Comparison of ENCODE assay signal across 8 cellular contexts in the genomic region with DNA sequence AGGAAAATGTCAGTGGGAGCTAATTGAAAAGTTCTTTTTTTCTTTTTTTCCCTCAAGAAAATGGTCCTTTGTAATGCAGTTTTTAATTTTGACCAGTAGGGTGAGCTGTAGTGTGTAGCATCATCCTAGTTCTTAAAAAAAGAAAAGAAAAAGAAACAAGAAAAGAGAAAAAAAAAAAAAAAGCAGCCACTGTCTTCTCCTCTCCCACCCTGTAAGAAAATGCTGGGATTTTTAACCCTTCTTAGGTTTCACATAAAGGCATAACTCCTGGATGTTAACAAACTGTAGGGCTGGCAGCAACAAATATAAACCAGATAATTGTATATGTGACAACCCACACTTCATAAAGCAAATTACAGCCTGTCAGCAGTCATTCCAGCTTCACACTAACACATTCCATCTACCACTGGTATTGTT.
DNase-seq lines count a peak whose midpoint lies in the region; ATAC-seq, FAIRE-seq and TF ChIP-seq lines count a peak whose summit lies in the region.

No MANE protein-coding gene starts in this region.

- dilution Hi-C loops in endothelial cell of umbilical vein (cut with MboI; ENCODE audit: extremely low pct_ligation_motif_present, low sequenced_read_pairs) = no loop called here

- no peaks in the 10 kb centered on the region for H3K9me3 ChIP-seq in PC-3 (ENCODE audit: low read length)
- no peaks in the 10 kb centered on the region for H3K9me3 ChIP-seq in endothelial cell of umbilical vein (replicated peaks; ENCODE audit: control insufficient read depth, insufficient read depth, low read length)
- no peaks in the 10 kb centered on the region for H3K9me3 ChIP-seq in pancreas

- H3K79me2 ChIP-seq in PC-3 (ENCODE audit: low read length) (no peaks in the 10 kb centered on the region), endothelial cell of umbilical vein (ENCODE audit: control insufficient read depth, insufficient read depth, low read length) (no peaks in the 10 kb centered on the region)

- no TSS peak for BruUV-seq in PC-3 (replicated peaks; lab: Mats Ljungman, UMichigan)
- no TSS peak for BruUV-seq in endothelial cell of umbilical vein (replicated peaks; lab: Mats Ljungman, UMichigan)

- CTCF ChIA-PET in PC-3 (lab: Charles Lee) (interaction anchor here (0.5 to 1.7 kb wide), 19 partner anchors 11 to 327 kb away, joined by 3 to 19 read pairs (median 6); no protein-coding TSS in a partner anchor), endothelial cell of umbilical vein (lab: Charles Lee) (interaction anchor here (0.6 to 3.3 kb wide), 57 partner anchors 9 to 266 kb away, joined by 3 to 42 read pairs (median 5); a partner anchor contains a TSS)

- POLR2A ChIA-PET in PC-3 (lab: Charles Lee; ENCODE audit: unreplicated experiment) (interaction anchor here (0.7 kb wide), 1 partner anchor 155 kb away, joined by 20 read pairs; no protein-coding TSS in a partner anchor), endothelial cell of umbilical vein (lab: Charles Lee) (interaction anchor here (0.6 kb wide), 2 partner anchors 32 to 485 kb away, joined by 5 read pairs; no protein-coding TSS in a partner anchor)

- H3K4me1 ChIP-seq in PC-3 (ENCODE audit: insufficient read depth, low read length) (no peaks in the 10 kb centered on the region), endothelial cell of umbilical vein (ENCODE audit: control insufficient read depth, extremely low read depth, insufficient read depth, low read length) (no peaks in the 10 kb centered on the region), pancreas (no peaks in the 10 kb centered on the region)

- intact Hi-C loops in PC-3 (cut with micrococcal nuclease) (loop anchor here (1.0 to 5.0 kb wide), 4 partner anchors 105 to 243 kb away; no protein-coding TSS in a partner anchor), endothelial cell of umbilical vein (cut with micrococcal nuclease) (loop anchor here (1.0 kb wide), 1 partner anchor 105 kb away; no protein-coding TSS in a partner anchor), pancreas (cut with DNase I) (loop anchor here in 1 of 3 donors (10.0 kb wide), 1 partner anchor 243 kb away; a partner anchor contains a TSS)

- peak; percentile 91 for TF ChIP-seq CTCF in PC-3 (conservative IDR thresholded peaks at IDR 0.05; ENCODE audit: low read depth, low read length)
- TF ChIP-seq CTCF in endothelial cell of umbilical vein (IDR thresholded peaks at IDR 0.05; ENCODE audit: extremely low read depth in 1 of 2, insufficient read depth in 1 of 2, low read depth in 1 of 2, low read length in 2 of 2) = peak; percentile 28 to 42
- peak; percentile 18 to 61 (median 42) for TF ChIP-seq CTCF in pancreas (IDR thresholded peaks at IDR 0.05)

- H3K4me3 ChIP-seq in PC-3 (ENCODE audit: low read length) (no peak overlapping the region), endothelial cell of umbilical vein (replicated peaks in 1 of 3; ENCODE audit: insufficient read depth in 1 of 3, low read depth in 1 of 3, low read length in 3 of 3) (no peak overlapping the region), pancreas (no peak overlapping the region)

- no peaks in the 10 kb centered on the region for H3F3A ChIP-seq in PC-3 (ENCODE audit: low read length, unreplicated experiment)

- TF ChIP-seq POLR2A in GM12891 (IDR thresholded peaks at IDR 0.05; ENCODE audit: low read depth, low read length) (no peak), endothelial cell of umbilical vein (IDR thresholded peaks at IDR 0.05; ENCODE audit: low read depth, low read length) (no peak)

- H3K9me1 ChIP-seq in endothelial cell of umbilical vein (replicated peaks; ENCODE audit: control insufficient read depth, extremely low read depth, insufficient read depth, low read length) = no peaks in the 10 kb centered on the region

- H3K36me3 ChIP-seq in PC-3 (ENCODE audit: low read depth, low read length) (no peaks in the 10 kb centered on the region), endothelial cell of umbilical vein (ENCODE audit: control insufficient read depth in 2 of 2, extremely low read depth in 1 of 2, insufficient read depth in 2 of 2, low read length in 2 of 2) (no peaks in the 10 kb centered on the region), pancreas (no peaks in the 10 kb centered on the region)

- DNase-seq in AG08395 (ENCODE audit: low spot score) (peak; percentile 45), GM12891 (ENCODE audit: insufficient read length, low spot score) (no peak), PC-3 (peak; percentile 75), endothelial cell of umbilical vein (ENCODE audit: low read depth, low spot score) (peak; percentile 69), pancreas (no peak), caudate nucleus (lab: John Stamatoyannopoulos, UW) (no peak)
- DNase-seq in stimulated activated CD4-positive, alpha-beta T cell treated with anti-CD3 and anti-CD28 coated beads, Interleukin-12 subunit alpha, Interleukin-12 subunit beta, amount 100 ng/mL, for 4 hours = no peak

- H4K20me1 ChIP-seq in PC-3 (ENCODE audit: low read length) (no peaks in the 10 kb centered on the region), endothelial cell of umbilical vein (replicated peaks; ENCODE audit: control insufficient read depth, extremely low read depth, insufficient read depth, low read length) (no peaks in the 10 kb centered on the region)

- peak overlapping the region; percentile 4; the same call in 1 of the 2 replicates for H3K4me2 ChIP-seq in PC-3 (ENCODE audit: low read length)
- H3K4me2 ChIP-seq in endothelial cell of umbilical vein (ENCODE audit: insufficient read depth, low read length) = no peak overlapping the region

- H3K27me3 ChIP-seq in PC-3 (ENCODE audit: low read length) = no peaks in the 10 kb centered on the region
- peaks cover 2 to 4% of the 10 kb centered on the region in 2 experiments for H3K27me3 ChIP-seq in endothelial cell of umbilical vein (ENCODE audit: control insufficient read depth in 2 of 2, insufficient read depth in 2 of 2, low read length in 2 of 2)
- no peaks in the 10 kb centered on the region for H3K27me3 ChIP-seq in pancreas

- no peak overlapping the region for H3K9ac ChIP-seq in PC-3 (ENCODE audit: low read length)
- H3K9ac ChIP-seq in endothelial cell of umbilical vein (replicated peaks; ENCODE audit: extremely low read depth, insufficient read depth, low read length) = no peak overlapping the region

- no peak for ATAC-seq in PC-3
- peak in 3 of 4 donors; percentile 38 to 46 (median 39) for ATAC-seq in pancreas
- no peak for ATAC-seq in HG02642 (IDR thresholded peaks at IDR 0.05; ENCODE audit: poor library complexity, unreplicated experiment)

- FAIRE-seq in GM12891 (lab: Jason Lieb, UNC) = peak; percentile 54
- peak; percentile 67 for FAIRE-seq in endothelial cell of umbilical vein (lab: Jason Lieb, UNC)
- FAIRE-seq in pancreas (lab: Jason Lieb, UNC) = no peak

- peak overlapping the region; percentile 3; the same call in 1 of the 2 replicates for H2AFZ ChIP-seq in PC-3 (ENCODE audit: low read length)
- no peak overlapping the region for H2AFZ ChIP-seq in endothelial cell of umbilical vein (ENCODE audit: low read depth, low read length)

- H3K27ac ChIP-seq in PC-3 (ENCODE audit: low read length) (no peak overlapping the region), endothelial cell of umbilical vein (ENCODE audit: insufficient read depth, low read depth, low read length) (no peak overlapping the region), pancreas (no peak overlapping the region), caudate nucleus (ENCODE audit: low read depth, low read length) (no peak overlapping the region)

- H3K9me2 ChIP-seq in PC-3 (replicated peaks; ENCODE audit: low read length) = no peaks in the 10 kb centered on the region

TF ChIP-seq in GM12891, 5 proteins besides CTCF, POLR2A, EP300 and RAD21:
- TF ChIP-seq POLR2AphosphoS5 (IDR thresholded peaks at IDR 0.05; ENCODE audit: low read depth, low read length) (no peak), POU2F2 (IDR thresholded peaks at IDR 0.05; ENCODE audit: low read depth, low read length) (no peak), PAX5 (IDR thresholded peaks at IDR 0.05; ENCODE audit: insufficient read depth, low read length, severe bottlenecking) (no peak), TAF1 (IDR thresholded peaks at IDR 0.05; ENCODE audit: low read depth, low read length) (no peak), SPI1 (IDR thresholded peaks at IDR 0.05; ENCODE audit: low read depth, low read length) (no peak)

TF ChIP-seq in endothelial cell of umbilical vein, 7 proteins besides CTCF, POLR2A, EP300 and RAD21:
- TF ChIP-seq JUN (IDR thresholded peaks at IDR 0.05; ENCODE audit: borderline replicate concordance, insufficient read depth, insufficient read length, low read depth) (no peak), EZH2 (IDR thresholded peaks at IDR 0.05; ENCODE audit: borderline replicate concordance, low read depth, low read length, severe bottlenecking) (no peak), GATA2 (IDR thresholded peaks at IDR 0.05; ENCODE audit: insufficient read depth, insufficient read length, low read depth, low read length) (no peak), POLR2AphosphoS5 (IDR thresholded peaks at IDR 0.05; ENCODE audit: insufficient read depth, low read depth, low read length) (no peak), MYC (IDR thresholded peaks at IDR 0.05; ENCODE audit: low read depth, low read length) (no peak), FOS (IDR thresholded peaks at IDR 0.05; ENCODE audit: borderline replicate concordance, insufficient read depth, low read length) (no peak)
- TF ChIP-seq, protein P1, sequence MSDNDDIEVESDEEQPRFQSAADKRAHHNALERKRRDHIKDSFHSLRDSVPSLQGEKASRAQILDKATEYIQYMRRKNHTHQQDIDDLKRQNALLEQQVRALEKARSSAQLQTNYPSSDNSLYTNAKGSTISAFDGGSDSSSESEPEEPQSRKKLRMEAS (IDR thresholded peaks at IDR 0.05; ENCODE audit: insufficient read depth, insufficient read length) = no peak

Comparison
In these comparisons a context has a peak if more than half of its experiments do, and no peak if none do; other contexts are left out.
1. DNase-seq: peak in AG08395 (single experiment), PC-3 (single experiment) and endothelial cell of umbilical vein (single experiment); none in GM12891 (single experiment), pancreas (0 of 6), caudate nucleus (0 of 61) and stimulated activated CD4-positive, alpha-beta T cell treated with anti-CD3 and anti-CD28 coated beads, Interleukin-12 subunit alpha, Interleukin-12 subunit beta, amount 100 ng/mL, for 4 hours (single experiment).
2. ATAC-seq: peak in pancreas (3 of 4); none in PC-3 (single experiment) and HG02642 (single experiment).
3. CTCF ChIP-seq: peak in every context shown above with its lines; median percentile 91 in PC-3; 42 in pancreas; 35 in endothelial cell of umbilical vein.